ENCODE assay signal across 9 cellular contexts in the genomic region with DNA sequence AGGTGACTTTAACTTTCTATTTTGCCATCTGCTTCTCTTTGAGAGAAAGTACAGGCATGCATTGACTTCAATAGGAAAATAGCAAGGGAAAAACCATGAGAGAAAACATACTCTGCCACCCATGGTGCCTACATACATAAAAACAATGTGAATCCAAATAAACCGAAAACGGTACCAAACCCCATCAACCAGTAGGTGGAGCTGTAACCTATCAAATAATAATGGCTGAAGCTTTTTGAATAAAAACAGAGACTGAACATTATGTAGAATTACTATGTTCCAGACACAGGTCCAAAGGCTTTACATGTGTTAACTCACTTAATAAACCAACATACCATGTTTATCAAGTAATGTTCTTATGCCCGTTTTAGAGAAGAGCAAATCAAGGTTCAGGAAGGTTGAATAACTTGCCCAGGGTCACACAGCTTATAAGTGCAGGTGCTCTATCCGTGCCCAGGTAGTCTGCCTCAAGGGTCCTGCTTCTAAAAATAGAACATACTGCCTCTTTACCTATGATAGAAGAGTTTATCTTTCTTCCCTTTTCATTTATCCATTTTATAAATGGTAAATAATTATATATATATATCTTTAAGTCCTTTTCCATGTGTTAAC.
DNase-seq lines count a peak whose midpoint lies in the region; ATAC-seq and TF ChIP-seq lines count a peak whose summit lies in the region.
"Had no signal": no experiment of that assay in that cellular context is flagged by ENCODE, and none has a peak within 500 bp of the region (broad histone marks: within the 10 kb centered on the region; RNA-seq: fewer than 3 reads in every experiment).

No MANE protein-coding gene starts in this region.

- in situ Hi-C loops in HAP-1 (cut with MboI; ENCODE audit: low sequenced_read_pairs), result loop anchor here (25.0 kb wide), 2 partner anchors 1284 to 1509 kb away; no protein-coding TSS in a partner anchor

- H3K27ac ChIP-seq in VCaP, result no peak overlapping the region
- no peak overlapping the region for H3K27ac ChIP-seq in heart right ventricle
- H3K27ac ChIP-seq in smooth muscle cell (ENCODE audit: low read depth), result no peak overlapping the region

- H3K4me2 ChIP-seq in smooth muscle cell, result no peak overlapping the region

- H3K36me3 ChIP-seq in HAP-1 (replicated peaks), result no peaks in the 10 kb centered on the region
- H3K36me3 ChIP-seq in heart right ventricle, result no peaks in the 10 kb centered on the region
- no peaks in the 10 kb centered on the region for H3K36me3 ChIP-seq in smooth muscle cell (ENCODE audit: low read depth)

- no peaks in the 10 kb centered on the region for H3K79me2 ChIP-seq in smooth muscle cell (ENCODE audit: low read depth)

- no peaks in the 10 kb centered on the region for H3K27me3 ChIP-seq in HAP-1 (ENCODE audit: low read depth)
- peaks cover 0 to 7% (median 0%) of the 10 kb centered on the region in 7 donors for H3K27me3 ChIP-seq in heart right ventricle
- H3K27me3 ChIP-seq in smooth muscle cell (ENCODE audit: low read depth), result peaks cover 1% of the 10 kb centered on the region

- TF ChIP-seq CTCF in VCaP (conservative IDR thresholded peaks at IDR 0.05) (peak; percentile 79), heart right ventricle (IDR thresholded peaks at IDR 0.05) (peak; percentile 32 to 80 (median 72)), smooth muscle cell (IDR thresholded peaks at IDR 0.05; ENCODE audit: borderline replicate concordance, insufficient read depth, poor library complexity, severe bottlenecking) (peak; percentile 80)

- no peak for ATAC-seq in heart right ventricle
- no peak for ATAC-seq in GM19397 (IDR thresholded peaks at IDR 0.05; ENCODE audit: unreplicated experiment)
- ATAC-seq: activated T-cell treated with anti-CD3 and anti-CD28 coated beads, Interleukin-2, amount 50 U/mL, for 72 hours had no signal

- H4K20me1 ChIP-seq in smooth muscle cell (ENCODE audit: low read depth), result no peaks in the 10 kb centered on the region

- 29 to 37% methylated on average over 4 of the region's 4 CpGs for WGBS in heart right ventricle, 2 donors
- 27% methylated on average over 4 of the region's 4 CpGs for WGBS in smooth muscle cell (ENCODE audit: low lambda C conversion rate)

- no peak overlapping the region for H2AFZ ChIP-seq in smooth muscle cell (ENCODE audit: low read depth)

- no peaks in the 10 kb centered on the region for H3F3A ChIP-seq in smooth muscle cell (ENCODE audit: low read depth)

- DNase-seq in NCI-H510A treated with DMSO at 0.1 percent for 48 hours (lab: John Stamatoyannopoulos, UW), result peak; percentile 68
- DNase-seq in NCI-H510A (lab: John Stamatoyannopoulos, UW), result no peak
- DNase-seq in HAP-1 (ENCODE audit: low spot score in 2 of 2), result peak; percentile 37 to 58
- DNase-seq in NCI-H1436 (lab: John Stamatoyannopoulos, UW), result peak; percentile 59
- DNase-seq in heart right ventricle, result peak in 1 of 2 donors; percentile 12
- DNase-seq in smooth muscle cell (lab: John Stamatoyannopoulos, UW; ENCODE audit: unreplicated experiment), result no peak

- H3K9me3 ChIP-seq in HAP-1, result no peaks in the 10 kb centered on the region
- H3K9me3 ChIP-seq in heart right ventricle, result no peaks in the 10 kb centered on the region
- no peaks in the 10 kb centered on the region for H3K9me3 ChIP-seq in smooth muscle cell (replicated peaks; ENCODE audit: low read depth)

- H3K4me3 ChIP-seq in HAP-1, result no peak overlapping the region
- no peak overlapping the region for H3K4me3 ChIP-seq in heart right ventricle
- no peak overlapping the region for H3K4me3 ChIP-seq in smooth muscle cell

- intact Hi-C loops in heart right ventricle (cut with DNase I), result loop anchor here in 2 of 10 donors (1.0 to 2.0 kb wide), 2 partner anchors 16 kb away; no protein-coding TSS in a partner anchor

- no peak overlapping the region for H3K9ac ChIP-seq in smooth muscle cell (ENCODE audit: low read depth)

- no peaks in the 10 kb centered on the region for H3K4me1 ChIP-seq in HAP-1
- no peaks in the 10 kb centered on the region for H3K4me1 ChIP-seq in heart right ventricle
- H3K4me1 ChIP-seq in smooth muscle cell (ENCODE audit: low read depth), result no peaks in the 10 kb centered on the region

Comparison
In these comparisons a context has a peak if more than half of its experiments do, and no peak if none do; other contexts are left out.
1. DNase-seq: peak in NCI-H510A treated with DMSO at 0.1 percent for 48 hours (single experiment), HAP-1 (2 of 2) and NCI-H1436 (single experiment); none in NCI-H510A (single experiment) and smooth muscle cell (single experiment).
2. Peak in every context shown above with its lines, with median percentiles within 50 percentile points of each other: CTCF ChIP-seq.